ENCODE assay signal across 1 cellular context in genomic region chr6:111482236-111482958, GRCh38.
A peak's percentile ranks its signal among the peaks of the same experiment; 100 is the strongest.
TF ChIP-seq lines count a peak whose summit lies in the region.

No MANE protein-coding gene starts in this region.

TF ChIP-seq in HepG2, 621 proteins besides CTCF, POLR2A, EP300 and RAD21 (continued from another document):
- peak; percentile 32; the same call in 1 of the 2 replicates for TF ChIP-seq ZNF687 (CRISPR knock-in tag; IDR thresholded peaks at IDR 0.05)
- TF ChIP-seq NONO (IDR thresholded peaks at IDR 0.05) = no peak
- no peak for TF ChIP-seq NONO (CRISPR knock-in tag; conservative IDR thresholded peaks at IDR 0.05)
- no peak for TF ChIP-seq HNRNPL (IDR thresholded peaks at IDR 0.05; ENCODE audit: low read depth, low read length)
- TF ChIP-seq ZSCAN30 (CRISPR knock-in tag; IDR thresholded peaks at IDR 0.05) = no peak
- TF ChIP-seq SALL1 (CRISPR knock-in tag; IDR thresholded peaks at IDR 0.05) = peak; percentile 46
- no peak for TF ChIP-seq ZFYVE20 (CRISPR knock-in tag; IDR thresholded peaks at IDR 0.05; ENCODE audit: borderline replicate concordance, low read depth)
- peak; percentile 69; the same call in 1 of the 2 replicates for TF ChIP-seq ZNF773 (CRISPR knock-in tag; IDR thresholded peaks at IDR 0.05; ENCODE audit: borderline replicate concordance)
- TF ChIP-seq ZNF800 (CRISPR knock-in tag; IDR thresholded peaks at IDR 0.05) = 0 out of 2 replicates have a peak, but pooled peaks have one; percentile 23
- peak; percentile 9 for TF ChIP-seq AGO2 (optimal IDR thresholded peaks at IDR 0.05; ENCODE audit: low read depth, low read length)
- no peak for TF ChIP-seq ZNF557 (CRISPR knock-in tag; IDR thresholded peaks at IDR 0.05)
- TF ChIP-seq TOE1 (CRISPR knock-in tag; IDR thresholded peaks at IDR 0.05) = 0 out of 2 replicates have a peak, but pooled peaks have one; percentile 4
- peak; percentile 88 for TF ChIP-seq ZSCAN21 (CRISPR knock-in tag; IDR thresholded peaks at IDR 0.05; ENCODE audit: borderline replicate concordance)
- TF ChIP-seq ZNF574 (CRISPR knock-in tag; IDR thresholded peaks at IDR 0.05) = peak; percentile 61
- no peak; the same call in 1 of the 2 replicates for TF ChIP-seq GATAD1 (CRISPR knock-in tag; IDR thresholded peaks at IDR 0.05)
- no peak for TF ChIP-seq RBM39 (IDR thresholded peaks at IDR 0.05; ENCODE audit: low read depth, low read length, poor library complexity, severe bottlenecking)
- TF ChIP-seq ZFAT (CRISPR knock-in tag; conservative IDR thresholded peaks at IDR 0.05) = peak; percentile 62; the same call in 1 of the 2 replicates
- TF ChIP-seq PHF21A (CRISPR knock-in tag; IDR thresholded peaks at IDR 0.05) = no peak
- peak; percentile 21; the same call in 1 of the 2 replicates for TF ChIP-seq ZBTB34 (CRISPR knock-in tag; IDR thresholded peaks at IDR 0.05)
- no peak for TF ChIP-seq SP2 (CRISPR knock-in tag; IDR thresholded peaks at IDR 0.05)
- TF ChIP-seq CERS6 (CRISPR knock-in tag; IDR thresholded peaks at IDR 0.05) = no peak
- 0 out of 2 replicates have a peak, but pooled peaks have one; percentile 27 for TF ChIP-seq MEIS1 (CRISPR knock-in tag; IDR thresholded peaks at IDR 0.05; ENCODE audit: borderline replicate concordance)
- TF ChIP-seq GATAD2A (CRISPR knock-in tag; IDR thresholded peaks at IDR 0.05) = no peak
- no peak for TF ChIP-seq GFI1 (CRISPR knock-in tag; IDR thresholded peaks at IDR 0.05; ENCODE audit: borderline replicate concordance)
- TF ChIP-seq ZNF503 (CRISPR knock-in tag; IDR thresholded peaks at IDR 0.05) = peak; percentile 32; the same call in 1 of the 2 replicates
- TF ChIP-seq HES4 (CRISPR knock-in tag; IDR thresholded peaks at IDR 0.05; ENCODE audit: borderline replicate concordance) = peak; percentile 56
- TF ChIP-seq ZNF264 (CRISPR knock-in tag; IDR thresholded peaks at IDR 0.05) = peak; percentile 33; the same call in 1 of the 2 replicates
- TF ChIP-seq NFKBIZ (CRISPR knock-in tag; IDR thresholded peaks at IDR 0.05) = no peak
- TF ChIP-seq TOPORS (CRISPR knock-in tag; IDR thresholded peaks at IDR 0.05) = peak; percentile 7; the same call in 1 of the 2 replicates
- peak; percentile 17; the same call in 1 of the 2 replicates for TF ChIP-seq MAZ (IDR thresholded peaks at IDR 0.05; ENCODE audit: borderline replicate concordance, low read depth, low read length)
- no peak for TF ChIP-seq MAZ (CRISPR knock-in tag; IDR thresholded peaks at IDR 0.05; ENCODE audit: low read depth)
- TF ChIP-seq WIZ (CRISPR knock-in tag; IDR thresholded peaks at IDR 0.05) = no peak
- TF ChIP-seq ZNF235 (CRISPR knock-in tag; IDR thresholded peaks at IDR 0.05; ENCODE audit: borderline replicate concordance) = 0 out of 2 replicates have a peak, but pooled peaks have one; percentile 14
- no peak for TF ChIP-seq ZNF670 (CRISPR knock-in tag; IDR thresholded peaks at IDR 0.05; ENCODE audit: borderline replicate concordance)
- 0 out of 2 replicates have a peak, but pooled peaks have one; percentile 9 for TF ChIP-seq ZNF678 (CRISPR knock-in tag; IDR thresholded peaks at IDR 0.05)
- TF ChIP-seq HBP1 (CRISPR knock-in tag; IDR thresholded peaks at IDR 0.05; ENCODE audit: low read depth) = 0 out of 2 replicates have a peak, but pooled peaks have one; percentile 7
- 0 out of 2 replicates have a peak, but pooled peaks have one; percentile 82 for TF ChIP-seq LBX2 (CRISPR knock-in tag; IDR thresholded peaks at IDR 0.05; ENCODE audit: borderline replicate concordance)
- TF ChIP-seq ZBTB8A (CRISPR knock-in tag; IDR thresholded peaks at IDR 0.05; ENCODE audit: borderline replicate concordance, low read depth) = 0 out of 2 replicates have a peak, but pooled peaks have one; percentile 7
- TF ChIP-seq RBFOX2 (IDR thresholded peaks at IDR 0.05; ENCODE audit: low read depth, low read length) = peak; percentile 55
- 0 out of 2 replicates have a peak, but pooled peaks have one; percentile 30 for TF ChIP-seq ZNF501 (CRISPR knock-in tag; IDR thresholded peaks at IDR 0.05)
- 0 out of 2 replicates have a peak, but pooled peaks have one; percentile 56 for TF ChIP-seq ZSCAN20 (CRISPR knock-in tag; IDR thresholded peaks at IDR 0.05; ENCODE audit: borderline replicate concordance)
- TF ChIP-seq ADNP (CRISPR knock-in tag; IDR thresholded peaks at IDR 0.05) = no peak
- TF ChIP-seq MYC (CRISPR knock-in tag; IDR thresholded peaks at IDR 0.05; ENCODE audit: borderline replicate concordance) = peak; percentile 84
- peak; percentile 65 for TF ChIP-seq ZFX (CRISPR knock-in tag; IDR thresholded peaks at IDR 0.05; ENCODE audit: low read depth)
- no peak for TF ChIP-seq NR2C2 (CRISPR knock-in tag; IDR thresholded peaks at IDR 0.05; ENCODE audit: borderline replicate concordance)
- TF ChIP-seq ARID2 (CRISPR knock-in tag; IDR thresholded peaks at IDR 0.05; ENCODE audit: borderline replicate concordance) = 0 out of 2 replicates have a peak, but pooled peaks have one; percentile 52
